ENCODE assay signal across 19 cellular contexts in genomic region chr2:54783349-54783748, GRCh38.
"Had no signal": no experiment of that assay in that cellular context is flagged by ENCODE, and none has a peak within 500 bp of the region (broad histone marks: within the 10 kb centered on the region; RNA-seq: fewer than 3 reads in every experiment).

No MANE protein-coding gene starts in this region.

- H3K9me3 ChIP-seq: esophagus muscularis mucosa, gastrocnemius medialis, heart right ventricle, testis, tibial nerve, upper lobe of right lung, vagina had no signal

- DNase-seq: cortex of kidney; dorsolateral prefrontal cortex; effector CD8-positive, alpha-beta T cell; gastrocnemius medialis; heart right ventricle; hypothalamus; kidney glomerular epithelial cell; naive thymus-derived CD4-positive, alpha-beta T cell; nephron progenitor cell; posterior cingulate gyrus; small intestine; stimulated activated CD4-positive, alpha-beta T cell treated with anti-CD3 and anti-CD28 coated beads, Interleukin-12 subunit alpha, Interleukin-12 subunit beta, amount 100 ng/mL, for 4 hours; testis; upper lobe of right lung had no signal

- H3K27ac ChIP-seq: dorsolateral prefrontal cortex, esophagus muscularis mucosa, gastrocnemius medialis, heart right ventricle, testis, tibial nerve, upper lobe of right lung, vagina had no signal

- H3K4me3 Mint-ChIP-seq: naive thymus-derived CD4-positive, alpha-beta T cell; nephron progenitor cell; stimulated activated naive CD8-positive, alpha-beta T cell treated with anti-CD3 and anti-CD28 coated beads, Interleukin-15, Interleukin-2, amounts not matched to agents 100 ng/mL and 50 ng/mL, for 24 hours had no signal

- H3K36me3 ChIP-seq: esophagus muscularis mucosa, gastrocnemius medialis, heart right ventricle, tibial nerve, upper lobe of right lung, vagina had no signal

- H3K27me3 ChIP-seq: dorsolateral prefrontal cortex, esophagus muscularis mucosa, gastrocnemius medialis, heart right ventricle, testis, tibial nerve, upper lobe of right lung, vagina had no signal

- H3K4me1 ChIP-seq: esophagus muscularis mucosa, gastrocnemius medialis, heart right ventricle, testis, tibial nerve, upper lobe of right lung, vagina had no signal

- ATAC-seq: gastrocnemius medialis; heart right ventricle; naive thymus-derived CD4-positive, alpha-beta T cell; upper lobe of right lung had no signal

- H3K9me3 Mint-ChIP-seq: naive thymus-derived CD4-positive, alpha-beta T cell; nephron progenitor cell; stimulated activated naive CD8-positive, alpha-beta T cell treated with anti-CD3 and anti-CD28 coated beads, Interleukin-15, Interleukin-2, amounts not matched to agents 100 ng/mL and 50 ng/mL, for 24 hours had no signal

- H3K36me3 Mint-ChIP-seq: naive thymus-derived CD4-positive, alpha-beta T cell had no signal

- H3K27me3 Mint-ChIP-seq: stimulated activated naive CD8-positive, alpha-beta T cell treated with anti-CD3 and anti-CD28 coated beads, Interleukin-15, Interleukin-2, amounts not matched to agents 100 ng/mL and 50 ng/mL, for 24 hours had no signal

- H3K4me3 ChIP-seq: dorsolateral prefrontal cortex, esophagus muscularis mucosa, gastrocnemius medialis, heart right ventricle, testis, tibial nerve, upper lobe of right lung, vagina had no signal

- FAIRE-seq: endometrium, small intestine had no signal

- H3K4me1 Mint-ChIP-seq: naive thymus-derived CD4-positive, alpha-beta T cell; nephron progenitor cell had no signal

- H3K27ac Mint-ChIP-seq: naive thymus-derived CD4-positive, alpha-beta T cell; nephron progenitor cell; stimulated activated naive CD8-positive, alpha-beta T cell treated with anti-CD3 and anti-CD28 coated beads, Interleukin-15, Interleukin-2, amounts not matched to agents 100 ng/mL and 50 ng/mL, for 24 hours had no signal
